1 cellular context compared by ENCODE assay signal in genomic region chr10:21935439-21936023, GRCh38.
TF ChIP-seq lines count a peak whose summit lies in the region.

No MANE protein-coding gene starts in this region.

TF ChIP-seq in K562, 482 proteins besides CTCF, POLR2A, EP300 and RAD21 (continued from another document):
- no peak for TF ChIP-seq NR0B1 (IDR thresholded peaks at IDR 0.05; ENCODE audit: partially characterized antibody)
- TF ChIP-seq CBX3 (IDR thresholded peaks at IDR 0.05; ENCODE audit: borderline replicate concordance in 1 of 2, low read length in 2 of 2) = peak in 1 of 2 experiments; percentile 83; a peak in 2 of 3 replicates
- no peak for TF ChIP-seq E2F6 (IDR thresholded peaks at IDR 0.05; ENCODE audit: borderline replicate concordance in 1 of 2, extremely low read depth in 1 of 2, insufficient read depth in 1 of 2, insufficient read length in 1 of 2, low read depth in 1 of 2, low read length in 1 of 2, poor library complexity in 1 of 2, severe bottlenecking in 1 of 2)
- no peak for TF ChIP-seq MAX (CRISPR knock-in tag; IDR thresholded peaks at IDR 0.05)
- no peak for TF ChIP-seq TBL1XR1 (IDR thresholded peaks at IDR 0.05; ENCODE audit: low read length in 2 of 2)
- peak in 1 of 2 experiments; percentile 35; a peak in 1 of 4 replicates for TF ChIP-seq TRIM24 (IDR thresholded peaks at IDR 0.05)
- peak; percentile 85 for TF ChIP-seq ZNF280A (IDR thresholded peaks at IDR 0.05; ENCODE audit: low read depth, partially characterized antibody)
- no peak for TF ChIP-seq ZNF174 (CRISPR knock-in tag; IDR thresholded peaks at IDR 0.05)
- TF ChIP-seq TRIM28 (IDR thresholded peaks at IDR 0.05) = peak; percentile 83; the same call in 1 of the 2 replicates
